ENCODE assay signal across 9 cellular contexts in the genomic region with DNA sequence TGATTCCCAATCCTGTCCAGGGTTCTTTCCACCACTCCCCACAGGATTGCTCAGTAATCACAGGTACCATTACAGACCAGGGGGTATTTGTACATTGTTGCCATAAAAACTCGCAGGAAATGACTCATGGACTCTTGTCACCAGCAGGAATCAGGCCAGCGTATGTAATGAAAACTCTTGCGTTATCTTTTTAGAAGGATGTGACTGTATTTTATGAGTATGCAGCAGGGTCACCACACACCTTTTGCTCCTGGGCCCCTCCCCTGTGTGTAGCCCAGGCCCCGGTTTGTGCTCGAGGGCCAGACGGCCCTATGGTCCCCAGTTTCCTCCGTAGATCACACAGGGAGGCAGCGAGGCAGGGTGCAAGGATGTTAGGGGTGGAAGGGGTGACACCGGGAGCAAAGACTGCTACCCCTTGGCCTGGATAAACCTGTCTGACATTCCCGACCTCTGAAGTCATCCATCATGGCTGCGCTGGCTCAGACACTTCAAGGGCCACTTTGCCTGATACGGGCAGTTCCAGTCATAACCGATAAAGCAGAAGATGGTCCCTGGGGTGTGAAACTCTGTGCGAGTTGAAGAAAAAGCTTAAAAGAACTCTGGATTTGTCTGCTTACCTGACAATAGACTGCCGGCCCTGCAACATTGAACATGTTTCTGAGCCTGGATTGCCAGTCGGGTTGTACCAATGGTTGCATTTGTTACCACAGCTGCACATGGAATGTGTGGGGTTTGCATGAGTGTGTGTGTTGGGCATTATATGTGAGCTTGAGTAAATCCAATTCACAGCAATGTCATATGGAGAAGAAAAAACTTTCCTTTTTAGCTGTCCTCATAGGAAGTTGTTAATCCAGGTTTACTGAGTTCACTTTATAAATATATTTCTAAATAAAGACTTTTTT. TPM values are rescaled to one million over a fixed set of nuclear protein-coding genes. Genes with fewer than 3 reads are reported as not detected.
DNase-seq lines count a peak whose midpoint lies in the region; ATAC-seq, FAIRE-seq and TF ChIP-seq lines count a peak whose summit lies in the region.
"Had no signal": no experiment of that assay in that cellular context is flagged by ENCODE, and none has a peak within 500 bp of the region (broad histone marks: within the 10 kb centered on the region; RNA-seq: fewer than 3 reads in every experiment).

No MANE protein-coding gene starts in this region.

- no peak overlapping the region for H3K4me3 ChIP-seq in endothelial cell of umbilical vein (replicated peaks in 1 of 3; ENCODE audit: insufficient read depth in 1 of 3, low read depth in 1 of 3, low read length in 3 of 3)
- H3K4me3 ChIP-seq in rectal smooth muscle tissue (ENCODE audit: low read length) = no peak overlapping the region
- H3K4me3 ChIP-seq in MM.1S (ENCODE audit: low read length) = no peak overlapping the region
- H3K4me3 ChIP-seq: SK-N-MC had no signal

- CTCF ChIA-PET in endothelial cell of umbilical vein (lab: Charles Lee) = interaction anchor here (0.6 to 1.8 kb wide), 9 partner anchors 9 to 122 kb away, joined by 3 to 6 read pairs (median 3); no protein-coding TSS in a partner anchor

- H3K79me2 ChIP-seq in endothelial cell of umbilical vein (ENCODE audit: control insufficient read depth, insufficient read depth, low read length) (peaks cover 40% of the 10 kb centered on the region), MM.1S (ENCODE audit: low read length) (no peaks in the 10 kb centered on the region)

- peaks cover 59% of the 10 kb centered on the region for H3K4me1 ChIP-seq in endothelial cell of umbilical vein (ENCODE audit: control insufficient read depth, extremely low read depth, insufficient read depth, low read length)
- H3K4me1 ChIP-seq in rectal smooth muscle tissue (ENCODE audit: control insufficient read depth, insufficient read depth, low read length) = peaks cover 41% of the 10 kb centered on the region
- peaks cover 12% of the 10 kb centered on the region for H3K4me1 ChIP-seq in MM.1S (ENCODE audit: low read length)

- H3K9me3 ChIP-seq in endothelial cell of umbilical vein (replicated peaks; ENCODE audit: control insufficient read depth, insufficient read depth, low read length) (no peaks in the 10 kb centered on the region), MM.1S (replicated peaks; ENCODE audit: insufficient read depth, low read length) (no peaks in the 10 kb centered on the region)

- peak overlapping the region; percentile 53 for H3K4me2 ChIP-seq in endothelial cell of umbilical vein (ENCODE audit: insufficient read depth, low read length)
- no peak overlapping the region for H3K4me2 ChIP-seq in MM.1S (ENCODE audit: low read depth, low read length)

- H2AFZ ChIP-seq in endothelial cell of umbilical vein (ENCODE audit: low read depth, low read length) = no peak overlapping the region
- no peak overlapping the region for H2AFZ ChIP-seq in MM.1S (ENCODE audit: low read length)

- ATAC-seq in GM19035 (IDR thresholded peaks at IDR 0.05; ENCODE audit: unreplicated experiment) = no peak

- dilution Hi-C loops in endothelial cell of umbilical vein (cut with MboI; ENCODE audit: extremely low pct_ligation_motif_present, low sequenced_read_pairs) = no loop called here

- FAIRE-seq in endothelial cell of umbilical vein (lab: Jason Lieb, UNC) = peak; percentile 85

- H3K9me2 ChIP-seq in MM.1S (replicated peaks; ENCODE audit: insufficient read depth, low read length) = no peaks in the 10 kb centered on the region

- peak; percentile 78 for TF ChIP-seq POLR2A in endothelial cell of umbilical vein (IDR thresholded peaks at IDR 0.05; ENCODE audit: low read depth, low read length)

- BruUV-seq in endothelial cell of umbilical vein (replicated peaks; lab: Mats Ljungman, UMichigan) = TSS peak; percentile 86

- H3K36me3 ChIP-seq in endothelial cell of umbilical vein (ENCODE audit: control insufficient read depth in 2 of 2, extremely low read depth in 1 of 2, insufficient read depth in 2 of 2, low read length in 2 of 2) (peaks cover 5 to 8% of the 10 kb centered on the region in 2 experiments), rectal smooth muscle tissue (ENCODE audit: control insufficient read depth, insufficient read depth, low read length) (no peaks in the 10 kb centered on the region), MM.1S (replicated peaks; ENCODE audit: insufficient read depth, low read length) (no peaks in the 10 kb centered on the region)

- peak overlapping the region; percentile 77 for H3K9ac ChIP-seq in endothelial cell of umbilical vein (replicated peaks; ENCODE audit: extremely low read depth, insufficient read depth, low read length)
- H3K9ac ChIP-seq in rectal smooth muscle tissue (ENCODE audit: low read length) = no peak overlapping the region
- H3K9ac ChIP-seq in MM.1S (ENCODE audit: low read length) = no peak overlapping the region

- POLR2A ChIA-PET in endothelial cell of umbilical vein (lab: Charles Lee) = interaction anchor here (0.8 kb wide), 1 partner anchor 14 kb away, joined by 3 read pairs; no protein-coding TSS in a partner anchor

- intact Hi-C loops in endothelial cell of umbilical vein (cut with micrococcal nuclease) = loop anchor here (1.0 to 2.0 kb wide), 5 partner anchors 15 to 117 kb away; no protein-coding TSS in a partner anchor

- H3K27ac ChIP-seq in endothelial cell of umbilical vein (ENCODE audit: insufficient read depth, low read depth, low read length) = peak overlapping the region; percentile 95
- peak overlapping the region; percentile 64 for H3K27ac ChIP-seq in rectal smooth muscle tissue (ENCODE audit: low read depth, low read length)
- no peak overlapping the region for H3K27ac ChIP-seq in MM.1S (ENCODE audit: low read length)
- H3K27ac ChIP-seq: SK-N-MC had no signal

- no peak for TF ChIP-seq CTCF in endothelial cell of umbilical vein (IDR thresholded peaks at IDR 0.05; ENCODE audit: extremely low read depth in 1 of 2, insufficient read depth in 1 of 2, low read depth in 1 of 2, low read length in 2 of 2)
- no peak for TF ChIP-seq CTCF in MM.1S (IDR thresholded peaks at IDR 0.05; ENCODE audit: low read length)

- H3K9me1 ChIP-seq in endothelial cell of umbilical vein (replicated peaks; ENCODE audit: control insufficient read depth, extremely low read depth, insufficient read depth, low read length) = no peaks in the 10 kb centered on the region

- no peaks in the 10 kb centered on the region for H3K27me3 ChIP-seq in endothelial cell of umbilical vein (ENCODE audit: control insufficient read depth in 2 of 2, insufficient read depth in 2 of 2, low read length in 2 of 2)
- no peaks in the 10 kb centered on the region for H3K27me3 ChIP-seq in rectal smooth muscle tissue (ENCODE audit: control insufficient read depth, insufficient read depth, low read length)
- no peaks in the 10 kb centered on the region for H3K27me3 ChIP-seq in MM.1S (replicated peaks; ENCODE audit: insufficient read depth, low read length)

- H3F3A ChIP-seq in MM.1S (ENCODE audit: insufficient read depth, low read length) = no peaks in the 10 kb centered on the region

- no peaks in the 10 kb centered on the region for H4K20me1 ChIP-seq in endothelial cell of umbilical vein (replicated peaks; ENCODE audit: control insufficient read depth, extremely low read depth, insufficient read depth, low read length)
- no peaks in the 10 kb centered on the region for H4K20me1 ChIP-seq in MM.1S (ENCODE audit: insufficient read depth, low read length)

- DNase-seq in NCI-H510A (lab: John Stamatoyannopoulos, UW) = peak; percentile 47
- DNase-seq in NCI-H510A treated with DMSO at 0.1 percent for 48 hours (lab: John Stamatoyannopoulos, UW) = no peak
- DNase-seq in RPMI7951 (ENCODE audit: low read depth) = peak; percentile 93
- peak; percentile 92 for DNase-seq in endothelial cell of umbilical vein (ENCODE audit: low read depth, low spot score)
- DNase-seq in MM.1S = no peak
- DNase-seq in foreskin melanocyte = no peak

TF ChIP-seq in endothelial cell of umbilical vein, 7 proteins besides CTCF, POLR2A, EP300 and RAD21:
- peak; percentile 91 for TF ChIP-seq GATA2 (IDR thresholded peaks at IDR 0.05; ENCODE audit: insufficient read depth, insufficient read length, low read depth, low read length)
- TF ChIP-seq POLR2AphosphoS5 (IDR thresholded peaks at IDR 0.05; ENCODE audit: insufficient read depth, low read depth, low read length) = peak; percentile 95
- TF ChIP-seq JUN (IDR thresholded peaks at IDR 0.05; ENCODE audit: borderline replicate concordance, insufficient read depth, insufficient read length, low read depth) = peak; percentile 98
- no peak for TF ChIP-seq MYC (IDR thresholded peaks at IDR 0.05; ENCODE audit: low read depth, low read length)
- TF ChIP-seq FOS (IDR thresholded peaks at IDR 0.05; ENCODE audit: borderline replicate concordance, insufficient read depth, low read length) = peak; percentile 90
TF ChIP-seq in endothelial cell of umbilical vein: peak in this region for 4.

RNA-seq across cellular contexts. Expression of gene MICAL2, which starts 57.0 kb away (rescaled TPM):
- 58.6 TPM in 2 replicates for total RNA-seq in RPMI7951 (2014; rRNA removed; shearing (Covaris generic))
- total RNA-seq in endothelial cell of umbilical vein = 200 and 222 TPM in 2 replicates
- 64.7 and 67.6 TPM in 2 replicates for polyA plus RNA-seq in endothelial cell of umbilical vein
- 74.6 and 84.6 TPM in 2 replicates for polyA plus RNA-seq in endothelial cell of umbilical vein (2011; cell fraction: cytosol; rRNA removed)
- polyA plus RNA-seq in endothelial cell of umbilical vein (2011; cell fraction: nucleus; rRNA removed) = 108 and 127 TPM in 2 replicates
- polyA plus RNA-seq in endothelial cell of umbilical vein (2012) = 116 and 178 TPM in 2 replicates
- 248 and 293 TPM in 2 replicates for polyA minus RNA-seq in endothelial cell of umbilical vein
- polyA minus RNA-seq in endothelial cell of umbilical vein (2011; cell fraction: cytosol; rRNA and poly(A)+ RNA removed) = 2.5 TPM
- polyA minus RNA-seq in endothelial cell of umbilical vein (2011; cell fraction: nucleus; rRNA and poly(A)+ RNA removed) = 222 and 257 TPM in 2 replicates

Comparison
In these comparisons a context has a peak if more than half of its experiments do, and no peak if none do; other contexts are left out.
1. DNase-seq: peak in NCI-H510A (single experiment), RPMI7951 (single experiment) and endothelial cell of umbilical vein (single experiment); none in NCI-H510A treated with DMSO at 0.1 percent for 48 hours (single experiment), MM.1S (single experiment) and foreskin melanocyte (single experiment).